ENCODE assay signal across 20 cellular contexts in genomic region chr21:15850645-15851044, GRCh38.
A peak's percentile ranks its signal among the peaks of the same experiment; 100 is the strongest.
DNase-seq lines count a peak whose midpoint lies in the region; ATAC-seq and TF ChIP-seq lines count a peak whose summit lies in the region.
"Had no signal": no experiment of that assay in that cellular context is flagged by ENCODE, and none has a peak within 500 bp of the region (broad histone marks: within the 10 kb centered on the region; RNA-seq: fewer than 3 reads in every experiment).

No MANE protein-coding gene starts in this region.

- no peak overlapping the region for H3K4me2 ChIP-seq in SK-N-SH
- H3K4me2 ChIP-seq in osteoblast (ENCODE audit: insufficient read depth, low read length) = peak overlapping the region; percentile 32

- no peaks in the 10 kb centered on the region for H3F3A ChIP-seq in SK-N-SH (replicated peaks; ENCODE audit: insufficient read depth)

- peak overlapping the region in 1 of 2 experiments; percentile 16; a peak in 2 of 4 replicates for H3K27ac ChIP-seq in SK-N-SH (ENCODE audit: low read depth in 2 of 2, low read length in 1 of 2)
- H3K27ac ChIP-seq in osteoblast (ENCODE audit: low read depth, low read length) = no peak overlapping the region
- H3K27ac ChIP-seq in dorsolateral prefrontal cortex = no peak overlapping the region
- H3K27ac ChIP-seq: body of pancreas, left ventricle myocardium inferior, psoas muscle, tibial nerve, WERI-Rb-1 had no signal

- CTCF ChIA-PET in SK-N-SH (lab: Yijun Ruan, JAX) (interaction anchor here (1.5 kb wide), 1 partner anchor 12 kb away, joined by 5 read pairs; no protein-coding TSS in a partner anchor), HEK293T (lab: Yijun Ruan, JAX) (no interaction called here)

- H3K27me3 ChIP-seq in SK-N-SH (ENCODE audit: insufficient read depth) = no peaks in the 10 kb centered on the region
- H3K27me3 ChIP-seq in osteoblast (ENCODE audit: insufficient read depth, low read length) = no peaks in the 10 kb centered on the region
- H3K27me3 ChIP-seq in dorsolateral prefrontal cortex = no peaks in the 10 kb centered on the region
- H3K27me3 ChIP-seq: body of pancreas, tibial nerve had no signal

- H3K36me3 ChIP-seq in SK-N-SH (replicated peaks in 1 of 2; ENCODE audit: control insufficient read depth in 1 of 2, insufficient read depth in 2 of 2, low read length in 1 of 2) (peaks cover under 1 to 6% of the 10 kb centered on the region in 2 experiments), osteoblast (ENCODE audit: insufficient read depth, low read length) (no peaks in the 10 kb centered on the region)
- H3K36me3 ChIP-seq: WERI-Rb-1 had no signal

- peak; percentile 40 for DNase-seq in GM03348 (ENCODE audit: low spot score)
- DNase-seq in SK-N-SH = no peak
- peak; percentile 62 for DNase-seq in fibroblast of mammary gland (ENCODE audit: low read depth)
- DNase-seq in osteoblast (ENCODE audit: insufficient read length, low spot score, missing footprints) = no peak
- DNase-seq in HEK293T (ENCODE audit: extremely low spot score) = no peak
- no peak for DNase-seq in cerebellum (ENCODE audit: low spot score)
- no peak for DNase-seq in dorsolateral prefrontal cortex
- DNase-seq: activated gamma-delta T cell treated with Interleukin-2 at 50 U/mL for 16 hours; body of pancreas; C1 segment of cervical spinal cord; hippocampal formation; left ventricle myocardium inferior; naive B cell; NCI-H1092 treated with DMSO at 0.1 percent for 48 hours; NCI-H345; psoas muscle; stimulated activated CD4-positive, alpha-beta T cell treated with anti-CD3 and anti-CD28 coated beads, Interleukin-4, amount 100 ng/mL, for 1 hour; WERI-Rb-1 had no signal

- no peak for TF ChIP-seq CTCF in SK-N-SH (IDR thresholded peaks at IDR 0.05)
- TF ChIP-seq CTCF in fibroblast of mammary gland (conservative IDR thresholded peaks at IDR 0.05; ENCODE audit: control insufficient read depth, insufficient read depth, low read depth, low read length) = no peak
- no peak for TF ChIP-seq CTCF in osteoblast (IDR thresholded peaks at IDR 0.05; ENCODE audit: extremely low read depth, low read depth, low read length)
- no peak for TF ChIP-seq CTCF in dorsolateral prefrontal cortex (IDR thresholded peaks at IDR 0.05 in 54 of 56, conservative IDR thresholded peaks at IDR 0.05 in 2 of 56; ENCODE audit: low read depth in 1 of 56, partially characterized antibody in 56 of 56)

- H2AFZ ChIP-seq in SK-N-SH (ENCODE audit: low read depth) = no peak overlapping the region
- no peak overlapping the region for H2AFZ ChIP-seq in osteoblast (ENCODE audit: low read length)

- no peaks in the 10 kb centered on the region for H4K20me1 ChIP-seq in SK-N-SH (ENCODE audit: insufficient read depth)
- H4K20me1 ChIP-seq in osteoblast (ENCODE audit: insufficient read depth, low read length) = no peaks in the 10 kb centered on the region

- H3K9me2 ChIP-seq in SK-N-SH = no peaks in the 10 kb centered on the region

- H3K4me1 ChIP-seq in SK-N-SH (ENCODE audit: control insufficient read depth in 1 of 2, insufficient read depth in 2 of 2, low read depth in 1 of 2, low read length in 1 of 2) = peaks cover 0 to 21% of the 10 kb centered on the region in 2 experiments; a peak in 1 of 4 replicates
- peaks cover 11% of the 10 kb centered on the region for H3K4me1 ChIP-seq in osteoblast (ENCODE audit: insufficient read depth, low read length)
- H3K4me1 ChIP-seq: left ventricle myocardium inferior, psoas muscle had no signal

- H3K9me3 ChIP-seq in SK-N-SH = no peaks in the 10 kb centered on the region
- no peaks in the 10 kb centered on the region for H3K9me3 ChIP-seq in osteoblast (ENCODE audit: low read depth, low read length)
- H3K9me3 ChIP-seq: body of pancreas, left ventricle myocardium inferior, psoas muscle, tibial nerve had no signal

- H3K79me2 ChIP-seq in SK-N-SH (ENCODE audit: insufficient read depth) (no peaks in the 10 kb centered on the region), osteoblast (ENCODE audit: insufficient read depth, low read length) (no peaks in the 10 kb centered on the region)

- TF ChIP-seq EP300 in SK-N-SH (IDR thresholded peaks at IDR 0.05; ENCODE audit: borderline replicate concordance in 1 of 2, low read depth in 1 of 2, low read length in 1 of 2) = 0 out of 4 replicates have a peak, but pooled peaks of 1 of the 2 experiments have one; percentile 13

- H3K4me3 ChIP-seq in SK-N-SH (ENCODE audit: low read depth in 2 of 2, low read length in 1 of 2) (no peak overlapping the region), fibroblast of mammary gland (ENCODE audit: control insufficient read depth, low read depth, low read length) (no peak overlapping the region), osteoblast (ENCODE audit: insufficient read depth, low read length) (no peak overlapping the region), dorsolateral prefrontal cortex (no peak overlapping the region)
- H3K4me3 ChIP-seq: body of pancreas, left ventricle myocardium inferior, psoas muscle, tibial nerve had no signal

- intact Hi-C loops in dorsolateral prefrontal cortex (cut with DNase I) = no loop called here

- POLR2A ChIA-PET in SK-N-SH (lab: Yijun Ruan, JAX) (no interaction called here), HEK293T (lab: Yijun Ruan, JAX) (no interaction called here)

- WGBS in SK-N-SH (ENCODE audit: low lambda C conversion rate) = 29% methylated on average over 1 of the region's 1 CpG

- no peak overlapping the region for H3K9ac ChIP-seq in SK-N-SH

- TF ChIP-seq RAD21 in SK-N-SH (IDR thresholded peaks at IDR 0.05; ENCODE audit: low read length) = no peak

- no peak for ATAC-seq in GM18867 (IDR thresholded peaks at IDR 0.05; ENCODE audit: unreplicated experiment)
- ATAC-seq: body of pancreas had no signal

TF ChIP-seq in SK-N-SH, 30 proteins besides CTCF, POLR2A, EP300 and RAD21:
- peak; percentile 26; the same call in 1 of the 2 replicates for TF ChIP-seq JUND (IDR thresholded peaks at IDR 0.05)
- TF ChIP-seq FOSL2 (IDR thresholded peaks at IDR 0.05; ENCODE audit: borderline replicate concordance, low read depth) = peak; percentile 25; the same call in 1 of the 2 replicates
- no peak for TF ChIP-seq FOXM1 (IDR thresholded peaks at IDR 0.05; ENCODE audit: low read depth)
- no peak for TF ChIP-seq MEF2A (IDR thresholded peaks at IDR 0.05; ENCODE audit: borderline replicate concordance, low read depth)
- TF ChIP-seq SIN3A (IDR thresholded peaks at IDR 0.05; ENCODE audit: borderline replicate concordance, low read depth, low read length) = no peak

TF ChIP-seq in HEK293T, 16 proteins besides CTCF, POLR2A, EP300 and RAD21:
- no peak for TF ChIP-seq ELF4 (IDR thresholded peaks at IDR 0.05)
- no peak for TF ChIP-seq FOXK2 (IDR thresholded peaks at IDR 0.05)
- TF ChIP-seq NFRKB (IDR thresholded peaks at IDR 0.05) = no peak
- TF ChIP-seq CTBP1 (IDR thresholded peaks at IDR 0.05; ENCODE audit: borderline replicate concordance) = no peak
- TF ChIP-seq SUZ12 (IDR thresholded peaks at IDR 0.05) = no peak
- TF ChIP-seq FOXM1 (IDR thresholded peaks at IDR 0.05; ENCODE audit: borderline replicate concordance) = no peak
- no peak for TF ChIP-seq FOXA1 (IDR thresholded peaks at IDR 0.05)

Comparison
In these comparisons a context has a peak if more than half of its experiments do, and no peak if none do; other contexts are left out.
1. DNase-seq: peak in GM03348 (single experiment) and fibroblast of mammary gland (single experiment); none in SK-N-SH (single experiment), osteoblast (single experiment), HEK293T (single experiment), cerebellum (single experiment) and dorsolateral prefrontal cortex (0 of 10).